In the genomic region with DNA sequence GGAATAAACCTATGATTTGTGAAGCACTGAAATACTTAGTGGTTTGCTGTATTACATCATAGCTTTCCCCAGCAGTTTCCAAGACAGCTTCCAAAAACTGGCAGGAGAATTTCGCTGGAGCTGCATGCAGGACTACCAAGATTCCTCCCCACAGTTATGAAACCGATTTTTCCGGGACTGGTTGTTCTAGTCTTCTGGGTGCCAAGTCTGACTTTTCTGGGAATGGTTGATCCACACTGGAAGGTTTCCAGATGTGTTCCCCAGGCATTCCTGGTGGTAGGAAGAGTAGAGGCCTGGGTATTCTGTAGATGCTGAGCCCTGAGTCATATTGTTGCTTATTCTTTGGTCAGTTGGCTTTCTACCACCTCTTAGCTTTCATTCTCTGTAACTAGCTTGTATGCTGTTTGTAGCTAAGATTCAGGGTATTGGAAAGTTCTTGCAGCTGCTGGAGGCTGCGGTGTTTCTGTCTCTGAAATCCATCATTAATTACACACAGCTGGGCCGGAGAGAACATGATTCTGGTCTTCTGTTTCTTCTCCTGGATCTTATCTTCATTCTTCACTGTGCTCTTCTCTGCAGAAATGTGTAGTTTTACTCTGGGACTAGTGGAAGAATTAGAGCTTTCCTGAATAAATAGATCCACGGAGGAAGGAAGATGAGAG, we compare ENCODE assay signal across 11 cellular contexts. TPM values are rescaled to one million over a fixed set of nuclear protein-coding genes. Genes with fewer than 3 reads are reported as not detected.
DNase-seq lines count a peak whose midpoint lies in the region; ATAC-seq and TF ChIP-seq lines count a peak whose summit lies in the region.
"Had no signal": no experiment of that assay in that cellular context is flagged by ENCODE, and none has a peak within 500 bp of the region (broad histone marks: within the 10 kb centered on the region; RNA-seq: fewer than 3 reads in every experiment).

No MANE protein-coding gene starts in this region.

- peaks cover 0 to 5% (median 0%) of the 10 kb centered on the region in 9 donors for H3K4me1 ChIP-seq in heart right ventricle

- no peaks in the 10 kb centered on the region for H3K27me3 ChIP-seq in heart right ventricle

- ATAC-seq in heart right ventricle = peak; percentile 69 to 87 (median 78)
- ATAC-seq in HG03159 (IDR thresholded peaks at IDR 0.05; ENCODE audit: unreplicated experiment) = no peak
- no peak for ATAC-seq in HG03571 (IDR thresholded peaks at IDR 0.05; ENCODE audit: unreplicated experiment)

- no peak overlapping the region for H3K4me3 ChIP-seq in heart right ventricle

- H3K36me3 ChIP-seq in heart right ventricle = no peaks in the 10 kb centered on the region

- intact Hi-C loops in heart right ventricle (cut with DNase I) = no loop called here

- 75 to 90% methylated on average over 6 of the region's 6 CpGs for WGBS in heart right ventricle, 2 donors

- TF ChIP-seq CTCF in AG09319 (IDR thresholded peaks at IDR 0.05; ENCODE audit: low read depth, low read length) (no peak), heart right ventricle (IDR thresholded peaks at IDR 0.05) (no peak)

- H3K27ac ChIP-seq in angular gyrus (ENCODE audit: low read depth, low read length) = peak overlapping the region; percentile 18
- H3K27ac ChIP-seq in heart right ventricle = peak overlapping the region in 5 of 10 donors; percentile 31 to 67 (median 40)

- H3K9me3 ChIP-seq in heart right ventricle = peaks cover 0 to 4% (median 0%) of the 10 kb centered on the region in 11 donors

- DNase-seq in AG09319 (ENCODE audit: extremely low read depth, low read depth) = peak; percentile 92
- peak in 1 of 2 donors; percentile 32 for DNase-seq in heart right ventricle
- DNase-seq in renal cortical epithelial cell (ENCODE audit: low read depth) = peak; percentile 82
- DNase-seq in NCI-H2107 treated with DMSO at 0.1 percent for 48 hours (lab: John Stamatoyannopoulos, UW; ENCODE audit: unreplicated experiment) = no peak
- no peak for DNase-seq in 8988T
- DNase-seq: CD4-positive, CD25-positive, alpha-beta regulatory T cell; NCI-H774; small intestine had no signal

RNA-seq across cellular contexts. Expression of a gene that starts 6.3 kb away (rescaled TPM):
- total RNA-seq in heart right ventricle (under 1 TPM; 0.05 to 0.46 (median 0.21) TPM), renal cortical epithelial cell (0.17 and 0.65 TPM in 2 replicates)
- polyA plus RNA-seq in heart right ventricle = 1 to 10 TPM in 1 of 2 donors, under 1 TPM in 1; 0.30 to 1.0 TPM

RNA-seq across cellular contexts. Expression of a gene that starts 56.7 kb away (rescaled TPM):
- 10 to 100 TPM; 29.7 to 43.7 (median 35.1) TPM for total RNA-seq in heart right ventricle
- polyA plus RNA-seq in heart right ventricle = 10 to 100 TPM; 36.3 to 40.5 TPM
- 24.3 and 25.1 TPM in 2 replicates for total RNA-seq in renal cortical epithelial cell

RNA-seq across cellular contexts. Expression of a gene that starts 56.8 kb away (rescaled TPM):
- total RNA-seq in heart right ventricle (10 to 100 TPM; 29.6 to 47.2 (median 38.7) TPM), renal cortical epithelial cell (35.6 and 44.6 TPM in 2 replicates)
- polyA plus RNA-seq in heart right ventricle = 10 to 100 TPM; 12.5 to 12.6 TPM

Comparison
In these comparisons a context has a peak if more than half of its experiments do, and no peak if none do; other contexts are left out.
1. DNase-seq: peak in AG09319 (single experiment) and renal cortical epithelial cell (single experiment); none in NCI-H2107 treated with DMSO at 0.1 percent for 48 hours (single experiment) and 8988T (single experiment).
2. ATAC-seq: peak in heart right ventricle (8 of 8); none in HG03159 (single experiment) and HG03571 (single experiment).